Comparison of ENCODE assay signal across 8 cellular contexts in the genomic region with DNA sequence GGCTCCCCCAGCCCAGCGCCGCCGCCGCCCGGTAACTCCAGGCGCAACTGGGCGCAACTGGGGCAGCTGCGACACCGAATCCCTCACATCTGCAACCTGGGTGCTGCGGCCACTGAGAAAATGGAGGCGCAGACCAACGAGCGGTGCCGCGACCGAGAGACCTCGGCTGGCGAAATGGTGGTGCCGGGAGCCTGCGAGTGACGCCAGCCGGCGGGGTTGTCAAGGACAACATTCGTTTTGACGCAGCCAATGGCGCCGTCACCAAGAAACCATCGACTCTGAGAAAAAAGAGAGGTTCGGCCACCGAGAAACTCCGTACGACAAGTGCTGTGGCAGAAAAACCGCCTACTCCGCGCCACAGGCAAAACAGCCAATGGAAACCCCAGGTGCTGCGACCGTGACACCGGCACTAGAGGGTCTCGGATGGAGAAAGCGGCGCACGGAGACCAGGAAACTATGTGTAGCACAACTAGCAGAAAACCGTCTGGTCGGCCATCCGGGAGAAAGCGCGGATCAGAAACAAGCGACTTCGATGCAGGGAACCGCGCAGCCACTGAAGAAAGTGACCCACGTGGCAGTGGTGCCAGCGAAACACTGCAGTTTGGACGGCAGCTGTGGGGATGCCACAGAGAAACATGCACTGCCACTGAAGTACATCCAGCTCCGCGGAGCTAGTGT.
DNase-seq lines count a peak whose midpoint lies in the region; ATAC-seq, FAIRE-seq and TF ChIP-seq lines count a peak whose summit lies in the region.

No MANE protein-coding gene starts in this region.

- H3K4me3 ChIP-seq in AG10803 (ENCODE audit: low read length), result peak overlapping the region; percentile 68
- peak overlapping the region; percentile 88 for H3K4me3 ChIP-seq in adipocyte (ENCODE audit: low read length)
- peak overlapping the region; percentile 35 for H3K4me3 ChIP-seq in kidney epithelial cell (ENCODE audit: low read depth, low read length)

- TF ChIP-seq CTCF in AG10803 (conservative IDR thresholded peaks at IDR 0.05; ENCODE audit: low read length), result no peak
- TF ChIP-seq CTCF in kidney epithelial cell (IDR thresholded peaks at IDR 0.05; ENCODE audit: insufficient read depth, low read length, poor library complexity, severe bottlenecking), result no peak

- DNase-seq in AG10803 (ENCODE audit: low read depth) (peak; percentile 50), GM19239 (ENCODE audit: insufficient read length, low spot score) (peak; percentile 26), T follicular helper cell (ENCODE audit: low read depth) (peak; percentile 75), adipocyte (ENCODE audit: low read depth) (peak; percentile 17), kidney epithelial cell (ENCODE audit: low read depth) (no peak), NCI-H1105 treated with DMSO at 0.1 percent for 48 hours (lab: John Stamatoyannopoulos, UW) (no peak)
- DNase-seq in stimulated activated CD8-positive, alpha-beta memory T cell treated with anti-CD3 and anti-CD28 coated beads, Interleukin-15, amount 100 ng/mL, for 24 hours (ENCODE audit: low read depth), result peak; percentile 30

- H3K36me3 ChIP-seq in adipocyte (ENCODE audit: control insufficient read depth, insufficient read depth, low read length, severe bottlenecking) (no peaks in the 10 kb centered on the region), kidney epithelial cell (ENCODE audit: control insufficient read depth, insufficient read depth, low read length) (no peaks in the 10 kb centered on the region)

- FAIRE-seq in GM19239 (lab: Jason Lieb, UNC), result peak; percentile 76

- H3K27me3 ChIP-seq in adipocyte (replicated peaks; ENCODE audit: control insufficient read depth, insufficient read depth, low read length) (no peaks in the 10 kb centered on the region), kidney epithelial cell (ENCODE audit: control insufficient read depth, insufficient read depth, low read length) (no peaks in the 10 kb centered on the region)

- peak overlapping the region; percentile 88 for H3K9ac ChIP-seq in adipocyte (ENCODE audit: low read length)

- ATAC-seq in HG03457 (IDR thresholded peaks at IDR 0.05; ENCODE audit: unreplicated experiment), result peak; percentile 26

- no peaks in the 10 kb centered on the region for H3K9me3 ChIP-seq in adipocyte (ENCODE audit: control insufficient read depth, low read length)

- peaks cover 23% of the 10 kb centered on the region for H3K4me1 ChIP-seq in adipocyte (ENCODE audit: control insufficient read depth, insufficient read depth, low read length)

Comparison
In these comparisons a context has a peak if more than half of its experiments do, and no peak if none do; other contexts are left out.
1. DNase-seq: peak in AG10803 (single experiment), GM19239 (single experiment), T follicular helper cell (single experiment), adipocyte (single experiment) and stimulated activated CD8-positive, alpha-beta memory T cell treated with anti-CD3 and anti-CD28 coated beads, Interleukin-15, amount 100 ng/mL, for 24 hours (single experiment); none in kidney epithelial cell (single experiment) and NCI-H1105 treated with DMSO at 0.1 percent for 48 hours (single experiment).
2. H3K4me3 ChIP-seq: peak in every context shown above with its lines; median percentile 88 in adipocyte; 68 in AG10803; 35 in kidney epithelial cell.